ENCODE assay signal across 20 cellular contexts in the genomic region with DNA sequence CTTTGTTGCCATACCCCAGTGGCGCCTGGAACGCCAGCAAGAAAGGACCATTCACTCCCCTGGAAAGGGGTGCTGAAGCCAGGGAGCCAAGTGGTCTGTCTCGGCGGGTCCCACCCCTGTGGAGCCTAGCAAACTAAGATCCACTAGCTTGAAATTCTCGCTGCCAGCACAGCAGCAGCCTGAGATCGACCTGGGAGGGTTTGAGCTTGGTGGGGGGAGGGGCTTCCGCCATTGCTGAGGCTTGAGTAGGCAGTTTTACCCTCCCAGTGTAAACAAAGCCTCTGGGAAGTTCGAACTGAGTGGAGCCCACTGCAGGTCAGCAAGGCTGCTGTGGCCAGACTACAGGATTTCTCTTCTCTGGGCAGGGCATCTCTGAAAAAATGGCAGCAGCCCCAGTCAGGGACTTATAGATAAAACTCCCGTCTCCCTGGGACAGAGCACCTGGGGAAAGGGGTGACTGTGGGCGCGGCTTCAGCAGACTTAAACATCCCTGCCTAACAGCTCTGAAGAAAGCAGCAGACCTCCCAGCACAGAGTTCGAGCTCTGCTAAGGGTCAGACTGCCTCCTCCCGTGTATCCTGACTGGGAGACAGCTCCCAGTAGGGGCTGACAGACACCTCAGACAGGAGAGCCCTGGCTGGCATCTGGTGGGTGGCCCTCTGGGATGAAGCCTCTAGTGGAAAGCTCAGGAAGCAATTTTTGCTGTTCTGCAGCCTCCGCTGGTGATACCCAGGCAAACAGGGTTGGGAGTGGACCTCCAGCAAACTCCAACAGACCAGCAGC.
"Had no signal": no experiment of that assay in that cellular context is flagged by ENCODE, and none has a peak within 500 bp of the region (broad histone marks: within the 10 kb centered on the region; RNA-seq: fewer than 3 reads in every experiment).

No MANE protein-coding gene starts in this region.

- FAIRE-seq: endometrium, small intestine, TTC549 had no signal

- H3K27ac ChIP-seq: adrenal gland, cardiac muscle cell, dorsolateral prefrontal cortex, gastroesophageal sphincter, left ventricle myocardium inferior, right atrium auricular region had no signal

- H3K36me3 ChIP-seq: adrenal gland, cardiac muscle cell, gastroesophageal sphincter, left ventricle myocardium inferior, right atrium auricular region had no signal

- ATAC-seq: activated CD8-positive, alpha-beta T cell treated with anti-CD3 and anti-CD28 coated beads, Interleukin-2, amount 10 ng/mL, durations not matched to agents 7 days and 5 days; gastroesophageal sphincter; naive thymus-derived CD8-positive, alpha-beta T cell; stimulated activated naive CD8-positive, alpha-beta T cell treated with anti-CD3 and anti-CD28 coated beads, Interleukin-15, Interleukin-2, amounts not matched to agents 100 U/mL and 50 U/mL, for 24 hours had no signal

- H3K4me3 ChIP-seq: adrenal gland, cardiac muscle cell, dorsolateral prefrontal cortex, gastroesophageal sphincter, left ventricle myocardium inferior, right atrium auricular region had no signal

- H3K9me3 ChIP-seq: adrenal gland, gastroesophageal sphincter, left ventricle myocardium inferior, right atrium auricular region had no signal

- DNase-seq: activated B cell treated with CpG ODN at 0.5 μM for 24 hours; activated CD4-positive, alpha-beta T cell treated with anti-CD3 and anti-CD28 coated beads for 48 hours; activated CD8-positive, alpha-beta memory T cell treated with anti-CD3 and anti-CD28 coated beads, Interleukin-2, amount 50 U/mL, for 4 hours; activated CD8-positive, alpha-beta T cell treated with anti-CD3 and anti-CD28 coated beads, Interleukin-2, amount 10 ng/mL, durations not matched to agents 7 days and 5 days; activated effector memory CD4-positive, alpha-beta T cell treated with anti-CD3 and anti-CD28 coated beads, Interleukin-2, amount 50 U/mL, for 16 hours; activated T-cell treated with anti-CD3 and anti-CD28 coated beads, Interleukin-2, amount 50 U/mL, for 48 hours; adrenal gland; dorsolateral prefrontal cortex; left ventricle myocardium inferior; naive thymus-derived CD8-positive, alpha-beta T cell; nucleus accumbens; small intestine; stimulated activated CD4-positive, alpha-beta T cell treated with anti-CD3 and anti-CD28 coated beads, Interleukin-4, amount 100 ng/mL, for 24 hours; stimulated activated naive CD8-positive, alpha-beta T cell treated with anti-CD3 and anti-CD28 coated beads, Interleukin-15, Interleukin-2, amounts not matched to agents 100 U/mL and 50 U/mL, for 24 hours; trophoblast cell had no signal

- H3K27me3 ChIP-seq: adrenal gland, cardiac muscle cell, right atrium auricular region had no signal

- H3K4me1 ChIP-seq: adrenal gland, gastroesophageal sphincter, left ventricle myocardium inferior, right atrium auricular region had no signal
